In the genomic region with DNA sequence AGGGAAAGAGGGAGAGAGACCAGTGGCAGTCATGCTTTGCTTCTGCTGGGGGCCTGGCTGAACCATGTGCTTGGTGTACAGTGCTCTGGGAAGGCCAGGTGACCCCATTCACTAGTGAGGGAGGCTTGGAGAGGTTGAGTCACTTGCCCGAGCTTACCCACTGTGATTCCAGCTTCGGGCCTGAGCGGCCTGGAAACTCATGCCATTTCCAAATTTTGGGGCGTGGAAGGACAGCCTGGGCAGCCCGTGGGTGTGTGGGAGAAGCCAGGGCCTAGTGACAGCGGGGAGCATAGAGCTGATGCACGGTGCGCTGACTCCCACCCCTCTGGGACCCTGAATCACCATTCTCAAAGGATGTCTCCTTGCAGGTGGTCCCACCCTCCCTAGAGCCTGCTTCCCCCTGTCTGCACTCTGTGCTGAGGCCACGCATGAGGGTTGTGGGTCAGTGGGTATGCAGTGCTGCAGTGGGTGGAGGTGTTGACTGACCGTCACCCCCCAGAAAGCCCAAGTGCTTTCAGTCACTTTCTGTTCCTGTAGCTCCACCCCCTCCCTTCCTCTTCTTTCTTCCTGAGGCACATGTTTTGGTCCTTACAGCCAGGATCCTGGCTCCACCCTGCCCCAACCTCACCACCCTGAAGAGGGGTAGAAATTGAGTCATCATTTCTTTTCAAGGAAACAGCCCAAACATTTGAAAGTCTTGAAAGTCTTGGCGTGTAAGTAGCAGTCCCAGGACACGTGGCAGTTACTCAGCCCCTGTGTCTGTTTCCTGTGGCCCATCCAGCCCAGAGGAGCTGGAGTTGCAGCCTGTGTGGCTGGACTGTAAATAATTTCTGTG, we compare ENCODE assay signal across 8 cellular contexts. TPM values are rescaled to one million over a fixed set of nuclear protein-coding genes. Genes with fewer than 3 reads are reported as not detected.
A peak's percentile ranks its signal among the peaks of the same experiment; 100 is the strongest.
DNase-seq lines count a peak whose midpoint lies in the region; ATAC-seq and TF ChIP-seq lines count a peak whose summit lies in the region.

No MANE protein-coding gene starts in this region.

- H3K36me3 ChIP-seq in A673 (ENCODE audit: insufficient read depth, low read length, poor library complexity, severe bottlenecking) (no peaks in the 10 kb centered on the region), breast epithelium (no peaks in the 10 kb centered on the region), SJCRH30 (no peaks in the 10 kb centered on the region)

- H3K4me1 Mint-ChIP-seq in memory B cell: peaks cover 50% of the 10 kb centered on the region
- peaks cover 62 to 88% of the 10 kb centered on the region in 2 donors for H3K4me1 Mint-ChIP-seq in stimulated activated naive B cell treated with anti-CD40 and anti-IgM and Interleukin-4, amounts not matched to agents 10 μg/mL and 1 μg/mL and 100 μg/mL, for 72 hours

- H3K4me1 ChIP-seq in A673 (ENCODE audit: insufficient read depth, low read length, poor library complexity, severe bottlenecking) (no peaks in the 10 kb centered on the region), breast epithelium (peaks cover 27 to 49% of the 10 kb centered on the region in 2 donors), SJCRH30 (peaks cover 37% of the 10 kb centered on the region)

- H3K27me3 ChIP-seq in A673 (replicated peaks; ENCODE audit: insufficient read depth, low read depth, low read length, poor library complexity) (no peaks in the 10 kb centered on the region), breast epithelium (no peaks in the 10 kb centered on the region), SJCRH30 (no peaks in the 10 kb centered on the region)

- H3K4me3 ChIP-seq in A673 (ENCODE audit: low read depth, low read length, poor library complexity, severe bottlenecking) (no peak overlapping the region), breast epithelium (no peak overlapping the region), SJCRH30 (no peak overlapping the region)

- CTCF ChIA-PET in A673 (lab: Charles Lee): interaction anchor here (1.5 kb wide), 1 partner anchor 338 kb away, joined by 6 read pairs; no protein-coding TSS in a partner anchor

- ATAC-seq in GM18868 (IDR thresholded peaks at IDR 0.05; ENCODE audit: unreplicated experiment): peak; percentile 42
- ATAC-seq in HG03108 (IDR thresholded peaks at IDR 0.05; ENCODE audit: unreplicated experiment): peak; percentile 33
- no peak for ATAC-seq in memory B cell (ENCODE audit: low read depth)
- ATAC-seq in stimulated activated naive B cell treated with anti-CD40 and anti-IgM and Interleukin-4, amounts not matched to agents 10 μg/mL and 1 μg/mL and 100 μg/mL, for 72 hours (replicated peaks): peak; percentile 61 to 63

- no peak for TF ChIP-seq CTCF in A673 (conservative IDR thresholded peaks at IDR 0.05; ENCODE audit: low read depth, low read length)
- no peak for TF ChIP-seq CTCF in breast epithelium (IDR thresholded peaks at IDR 0.05)

- POLR2A ChIA-PET in A673 (lab: Charles Lee; ENCODE audit: low non-redundant PET): no interaction called here

- H3K4me3 Mint-ChIP-seq in memory B cell: peak overlapping the region; percentile 66
- H3K4me3 Mint-ChIP-seq in stimulated activated naive B cell treated with anti-CD40 and anti-IgM and Interleukin-4, amounts not matched to agents 10 μg/mL and 1 μg/mL and 100 μg/mL, for 72 hours: peak overlapping the region; percentile 71 to 77

- no TSS peak for BruUV-seq in A673 (replicated peaks; lab: Mats Ljungman, UMichigan)

- TF ChIP-seq POLR2A in breast epithelium (IDR thresholded peaks at IDR 0.05): no peak

- peak overlapping the region; percentile 56 for H3K27ac Mint-ChIP-seq in memory B cell
- H3K27ac Mint-ChIP-seq in stimulated activated naive B cell treated with anti-CD40 and anti-IgM and Interleukin-4, amounts not matched to agents 10 μg/mL and 1 μg/mL and 100 μg/mL, for 72 hours: peak overlapping the region; percentile 94

- no peaks in the 10 kb centered on the region for H3K9me3 ChIP-seq in A673 (ENCODE audit: low read depth, low read length, poor library complexity, severe bottlenecking)
- no peaks in the 10 kb centered on the region for H3K9me3 ChIP-seq in breast epithelium
- H3K9me3 ChIP-seq in SJCRH30 (replicated peaks): no peaks in the 10 kb centered on the region

- no peaks in the 10 kb centered on the region for H3K27me3 Mint-ChIP-seq in memory B cell
- H3K27me3 Mint-ChIP-seq in stimulated activated naive B cell treated with anti-CD40 and anti-IgM and Interleukin-4, amounts not matched to agents 10 μg/mL and 1 μg/mL and 100 μg/mL, for 72 hours: no peaks in the 10 kb centered on the region

- no peaks in the 10 kb centered on the region for H3K9me3 Mint-ChIP-seq in memory B cell
- no peaks in the 10 kb centered on the region for H3K9me3 Mint-ChIP-seq in stimulated activated naive B cell treated with anti-CD40 and anti-IgM and Interleukin-4, amounts not matched to agents 10 μg/mL and 1 μg/mL and 100 μg/mL, for 72 hours

- intact Hi-C loops in A673 (cut with micrococcal nuclease; ENCODE audit: unreplicated experiment): no loop called here
- intact Hi-C loops in breast epithelium (cut with DNase I; ENCODE audit: low total_unique reads): no loop called here

- peaks cover 9% of the 10 kb centered on the region for H3K36me3 Mint-ChIP-seq in memory B cell
- peaks cover 29 to 58% of the 10 kb centered on the region in 2 donors for H3K36me3 Mint-ChIP-seq in stimulated activated naive B cell treated with anti-CD40 and anti-IgM and Interleukin-4, amounts not matched to agents 10 μg/mL and 1 μg/mL and 100 μg/mL, for 72 hours

- DNase-seq in A673 (ENCODE audit: low spot score) (peak; percentile 27), SKM-1 treated with dmso at 0.1 percent for 144 hours (lab: John Stamatoyannopoulos, UW; ENCODE audit: unreplicated experiment) (peak; percentile 65), breast epithelium (ENCODE audit: low spot score in 2 of 2) (peak in 1 of 2 donors; percentile 63), memory B cell (ENCODE audit: low spot score in 2 of 2) (no peak), SJCRH30 (no peak)
- peak; percentile 37 for DNase-seq in stimulated activated naive B cell treated with anti-CD40 and anti-IgM and Interleukin-4, amounts not matched to agents 10 μg/mL and 1 μg/mL and 100 μg/mL, for 72 hours

- H3K27ac ChIP-seq in A673 (ENCODE audit: low read depth, low read length, poor library complexity, severe bottlenecking): no peak overlapping the region
- peak overlapping the region; percentile 89 to 93 for H3K27ac ChIP-seq in breast epithelium
- H3K27ac ChIP-seq in SJCRH30: no peak overlapping the region

RNA-seq across cellular contexts. Expression of gene TTC7A, which starts 43.8 kb away (rescaled TPM):
- total RNA-seq in A673 (2021) (1.8 and 4.3 TPM in 2 replicates), breast epithelium (10 to 100 TPM; 26.9 to 32.8 (median 31.0) TPM)
- 9.1 and 10.4 TPM in 2 replicates for total RNA-seq in SJCRH30 (2014; rRNA removed; shearing (Covaris generic))

Comparison
In these comparisons a context has a peak if more than half of its experiments do, and no peak if none do; other contexts are left out.
1. DNase-seq: peak in A673 (single experiment), SKM-1 treated with dmso at 0.1 percent for 144 hours (single experiment) and stimulated activated naive B cell treated with anti-CD40 and anti-IgM and Interleukin-4, amounts not matched to agents 10 μg/mL and 1 μg/mL and 100 μg/mL, for 72 hours (single experiment); none in memory B cell (0 of 2) and SJCRH30 (0 of 2).
2. H3K27ac ChIP-seq: peak in breast epithelium (2 of 2); none in A673 (single experiment) and SJCRH30 (single experiment).